28 cellular contexts compared by ENCODE assay signal in the genomic region with DNA sequence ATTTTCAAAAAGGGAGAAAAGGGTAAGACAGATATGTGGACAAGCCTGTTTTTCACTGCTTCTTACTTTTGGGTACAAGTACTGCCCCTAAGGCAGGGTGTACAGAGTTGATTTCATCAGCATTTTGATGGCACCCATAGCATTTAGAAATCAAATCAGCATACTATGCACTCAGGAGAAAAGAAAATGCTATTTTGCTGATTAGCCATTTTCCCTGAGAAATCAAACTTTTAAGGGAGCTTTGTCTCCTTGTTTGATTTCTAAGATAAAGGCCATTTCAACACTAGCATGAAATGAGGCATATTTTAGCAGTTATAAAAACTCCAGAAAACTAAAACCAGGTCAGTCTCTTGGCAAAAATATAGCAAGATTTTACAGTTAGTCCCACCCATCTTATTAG.
"Had no signal": no experiment of that assay in that cellular context is flagged by ENCODE, and none has a peak within 500 bp of the region (broad histone marks: within the 10 kb centered on the region; RNA-seq: fewer than 3 reads in every experiment).

No MANE protein-coding gene starts in this region.

- H3K36me3 ChIP-seq: neutrophil, pancreas, prostate gland, right atrium auricular region, spleen, suprapubic skin, tibial artery, transverse colon, upper lobe of left lung had no signal

- H3K9me3 ChIP-seq: neutrophil, pancreas, prostate gland, right atrium auricular region, suprapubic skin, testis, tibial artery, transverse colon, upper lobe of left lung had no signal

- H3K4me3 ChIP-seq: pancreas, prostate gland, right atrium auricular region, skin epidermis, smooth muscle cell, spleen, suprapubic skin, testis, tibial artery, transverse colon, upper lobe of left lung had no signal

- ATAC-seq: naive thymus-derived CD4-positive, alpha-beta T cell; natural killer cell; pancreas; sciatic nerve; stimulated activated memory B cell treated with anti-CD40 and anti-IgM and Interleukin-4, amounts not matched to agents 10 μg/mL and 1 μg/mL and 100 μg/mL, for 72 hours; stimulated activated naive CD8-positive, alpha-beta T cell treated with anti-CD3 and anti-CD28 coated beads, Interleukin-15, amount 100 ng/mL, for 72 hours; stimulated activated naive CD8-positive, alpha-beta T cell treated with anti-CD3 and anti-CD28 coated beads, Interleukin-15, Interleukin-2, amounts not matched to agents 100 U/mL and 50 U/mL, for 24 hours had no signal

- H3K27me3 ChIP-seq: neutrophil, pancreas, right atrium auricular region, spleen, suprapubic skin, testis, tibial artery, transverse colon, upper lobe of left lung had no signal

- DNase-seq: naive thymus-derived CD4-positive, alpha-beta T cell; natural killer cell; nucleus accumbens; pancreas; retina; spleen; stimulated activated CD4-positive, alpha-beta T cell treated with anti-CD3 and anti-CD28 coated beads, Interleukin-12 subunit alpha, Interleukin-12 subunit beta, amount 100 ng/mL, for 4 hours; stimulated activated CD4-positive, alpha-beta T cell treated with anti-CD3 and anti-CD28 coated beads, Interleukin-1b, Interleukin-23, amount 100 ng/mL, for 48 hours; stimulated activated CD4-positive, alpha-beta T cell treated with anti-CD3 and anti-CD28 coated beads, Interleukin-4, amount 100 ng/mL, for 1 hour; stimulated activated CD4-positive, alpha-beta T cell treated with anti-CD3 and anti-CD28 coated beads, Interleukin-4, amount 100 ng/mL, for 4 hours; stimulated activated CD8-positive, alpha-beta memory T cell treated with anti-CD3 and anti-CD28 coated beads, Interleukin-4, amount 100 ng/mL, for 48 hours; stimulated activated naive CD4-positive, alpha-beta T cell; stimulated activated naive CD8-positive, alpha-beta T cell treated with anti-CD3 and anti-CD28 coated beads, Interleukin-15, amount 100 ng/mL, for 72 hours; stimulated activated naive CD8-positive, alpha-beta T cell treated with anti-CD3 and anti-CD28 coated beads, Interleukin-15, Interleukin-2, amounts not matched to agents 100 U/mL and 50 U/mL, for 24 hours; substantia nigra; testis; tibial artery; transverse colon; upper lobe of left lung had no signal

- FAIRE-seq: pancreas, urothelium cell line had no signal

- H3K4me1 ChIP-seq: pancreas, prostate gland, right atrium auricular region, spleen, suprapubic skin, testis, tibial artery, transverse colon, upper lobe of left lung had no signal

- H3K4me2 ChIP-seq: smooth muscle cell had no signal

- H3K27ac ChIP-seq: neutrophil, pancreas, prostate gland, right atrium auricular region, skin epidermis, spleen, suprapubic skin, testis, tibial artery, transverse colon, upper lobe of left lung had no signal
